In the genomic region with DNA sequence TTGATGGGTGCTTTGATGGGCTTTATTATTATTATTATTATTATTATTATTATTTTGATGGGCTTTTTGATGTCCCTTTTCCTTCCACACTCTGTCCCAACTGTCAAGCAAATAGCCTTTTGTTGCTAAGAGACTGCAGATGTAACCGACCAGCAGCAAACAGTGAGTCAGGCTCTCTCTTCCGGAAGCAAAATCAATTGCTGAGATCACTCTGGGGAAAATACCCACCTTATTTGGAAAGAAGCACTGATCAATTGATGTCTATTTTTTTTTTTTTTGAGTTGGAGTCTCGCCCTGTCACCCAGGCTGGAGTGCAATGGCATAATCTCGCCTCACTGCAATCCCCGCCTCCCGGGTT, we compare ENCODE assay signal across 9 cellular contexts. TPM values are rescaled to one million over a fixed set of nuclear protein-coding genes. Genes with fewer than 3 reads are reported as not detected.
DNase-seq lines count a peak whose midpoint lies in the region; ATAC-seq and TF ChIP-seq lines count a peak whose summit lies in the region.
"Had no signal": no experiment of that assay in that cellular context is flagged by ENCODE, and none has a peak within 500 bp of the region (broad histone marks: within the 10 kb centered on the region; RNA-seq: fewer than 3 reads in every experiment).

No MANE protein-coding gene starts in this region.

- no peak for ATAC-seq in HG03135 (IDR thresholded peaks at IDR 0.05; ENCODE audit: unreplicated experiment)

- H3K4me3 ChIP-seq in MM.1S (ENCODE audit: low read length) = peak overlapping the region; percentile 93; the same call in 1 of the 2 replicates

- DNase-seq in COLO829 (ENCODE audit: low spot score) (peak; percentile 82), MM.1S (no peak), immature natural killer cell (peak in 2 of 3 donors; percentile 21 to 45), NCI-H1092 (lab: John Stamatoyannopoulos, UW) (no peak), cerebellar nuclear complex (lab: John Stamatoyannopoulos, UW) (no peak)
- DNase-seq in activated naive CD8-positive, alpha-beta T cell treated with anti-CD3 and anti-CD28 coated beads for 36 hours = no peak
- DNase-seq in stimulated activated CD4-positive, alpha-beta T cell treated with anti-CD3 and anti-CD28 coated beads, Interleukin-4, amount 100 ng/mL, for 24 hours = peak; percentile 54

- peaks cover 62% of the 10 kb centered on the region for H3K36me3 Mint-ChIP-seq in activated naive CD8-positive, alpha-beta T cell treated with anti-CD3 and anti-CD28 coated beads for 36 hours
- H3K36me3 Mint-ChIP-seq in immature natural killer cell = peaks cover 0 to 10% (median 9%) of the 10 kb centered on the region in 3 donors

- peak overlapping the region; percentile 95; the same call in 1 of the 2 replicates for H3K27ac ChIP-seq in MM.1S (ENCODE audit: low read length)
- H3K27ac ChIP-seq: KMS-11 had no signal

- H3K9me3 Mint-ChIP-seq in activated naive CD8-positive, alpha-beta T cell treated with anti-CD3 and anti-CD28 coated beads for 36 hours = peaks cover 4% of the 10 kb centered on the region
- no peaks in the 10 kb centered on the region for H3K9me3 Mint-ChIP-seq in immature natural killer cell

- no peak for TF ChIP-seq CTCF in MM.1S (IDR thresholded peaks at IDR 0.05; ENCODE audit: low read length)

- H3K27me3 Mint-ChIP-seq in activated naive CD8-positive, alpha-beta T cell treated with anti-CD3 and anti-CD28 coated beads for 36 hours = no peaks in the 10 kb centered on the region
- H3K27me3 Mint-ChIP-seq in immature natural killer cell (ENCODE audit: low read depth in 3 of 3) = peaks cover 0 to 14% (median 6%) of the 10 kb centered on the region in 3 donors

- H3K4me2 ChIP-seq in MM.1S (ENCODE audit: low read depth, low read length) = peak overlapping the region; percentile 96; the same call in 1 of the 2 replicates

- H3K27ac Mint-ChIP-seq in activated naive CD8-positive, alpha-beta T cell treated with anti-CD3 and anti-CD28 coated beads for 36 hours = peak overlapping the region; percentile 72
- peak overlapping the region; percentile 93 to 96 (median 94) for H3K27ac Mint-ChIP-seq in immature natural killer cell

- no peaks in the 10 kb centered on the region for H3K9me3 ChIP-seq in MM.1S (replicated peaks; ENCODE audit: insufficient read depth, low read length)

- H3K9ac ChIP-seq in MM.1S (ENCODE audit: low read length) = peak overlapping the region; percentile 46; the same call in 1 of the 2 replicates
- H3K9ac ChIP-seq: KMS-11 had no signal

- H3K79me2 ChIP-seq in MM.1S (ENCODE audit: low read length) = peaks cover 68% of the 10 kb centered on the region

- no peaks in the 10 kb centered on the region; the same call in 1 of the 2 replicates for H3K36me3 ChIP-seq in MM.1S (replicated peaks; ENCODE audit: insufficient read depth, low read length)

- no peaks in the 10 kb centered on the region for H3K9me2 ChIP-seq in MM.1S (replicated peaks; ENCODE audit: insufficient read depth, low read length)

- H3K4me3 Mint-ChIP-seq in activated naive CD8-positive, alpha-beta T cell treated with anti-CD3 and anti-CD28 coated beads for 36 hours = peak overlapping the region; percentile 96
- peak overlapping the region; percentile 25 to 94 (median 90) for H3K4me3 Mint-ChIP-seq in immature natural killer cell

- no peak overlapping the region for H2AFZ ChIP-seq in MM.1S (ENCODE audit: low read length)

- peaks cover 9% of the 10 kb centered on the region; the same call in 1 of the 2 replicates for H4K20me1 ChIP-seq in MM.1S (ENCODE audit: insufficient read depth, low read length)

- H3F3A ChIP-seq in MM.1S (ENCODE audit: insufficient read depth, low read length) = peaks cover 72% of the 10 kb centered on the region

- H3K4me1 Mint-ChIP-seq in activated naive CD8-positive, alpha-beta T cell treated with anti-CD3 and anti-CD28 coated beads for 36 hours = peaks cover 52% of the 10 kb centered on the region
- peaks cover 66 to 70% of the 10 kb centered on the region in 2 donors for H3K4me1 Mint-ChIP-seq in immature natural killer cell

- H3K4me1 ChIP-seq in MM.1S (ENCODE audit: low read length) = peaks cover 49% of the 10 kb centered on the region

- no peaks in the 10 kb centered on the region for H3K27me3 ChIP-seq in MM.1S (replicated peaks; ENCODE audit: insufficient read depth, low read length)

RNA-seq across cellular contexts. Expression of a gene that starts 2.9 kb away (rescaled TPM):
- 10 to 100 TPM; 67.3 to 68.8 TPM for total RNA-seq in activated naive CD8-positive, alpha-beta T cell treated with anti-CD3 and anti-CD28 coated beads for 36 hours
- polyA plus RNA-seq in immature natural killer cell = 10 to 100 TPM; 10.8 to 28.1 (median 22.8) TPM

Comparison
In these comparisons a context has a peak if more than half of its experiments do, and no peak if none do; other contexts are left out.
1. DNase-seq: peak in COLO829 (single experiment), immature natural killer cell (2 of 3) and stimulated activated CD4-positive, alpha-beta T cell treated with anti-CD3 and anti-CD28 coated beads, Interleukin-4, amount 100 ng/mL, for 24 hours (single experiment); none in MM.1S (single experiment), activated naive CD8-positive, alpha-beta T cell treated with anti-CD3 and anti-CD28 coated beads for 36 hours (single experiment), NCI-H1092 (single experiment) and cerebellar nuclear complex (0 of 2).